8 cellular contexts compared by ENCODE assay signal in genomic region chr12:76029982-76030377, GRCh38. TPM values are rescaled to one million over a fixed set of nuclear protein-coding genes. Genes with fewer than 3 reads are reported as not detected.
A peak's percentile ranks its signal among the peaks of the same experiment; 100 is the strongest.
DNase-seq lines count a peak whose midpoint lies in the region; ATAC-seq and TF ChIP-seq lines count a peak whose summit lies in the region.

No MANE protein-coding gene starts in this region.

- intact Hi-C loops in Panc1 (cut with micrococcal nuclease; ENCODE audit: unreplicated experiment) (loop anchor here (5.0 to 10.0 kb wide), 3 partner anchors 115 to 518 kb away; partner anchors contain the start of gene KRR1), colonic mucosa (cut with DNase I) (loop anchor here (10.0 kb wide), 1 partner anchor 205 kb away; no protein-coding TSS in a partner anchor), vagina (cut with DNase I) (no loop called here)

- ATAC-seq in Panc1 (no peak), HG02678 (IDR thresholded peaks at IDR 0.05; ENCODE audit: unreplicated experiment) (no peak)

- no peak for DNase-seq in T-helper 1 cell
- no peak for DNase-seq in Panc1 (ENCODE audit: low read depth, low spot score)
- DNase-seq in colonic mucosa = no peak
- DNase-seq in vagina (ENCODE audit: extremely low spot score in 2 of 2) = no peak
- DNase-seq in cerebellar nuclear complex (lab: John Stamatoyannopoulos, UW) = no peak

- H3K9me3 Mint-ChIP-seq in T-helper 1 cell treated with Interleukin-12 subunit alpha and Interleukin-12 subunit beta and Interleukin-4 antibody, amounts not matched to agents 30 μg/mL and 1 μg/mL, for 36 hours = no peaks in the 10 kb centered on the region

- POLR2A ChIA-PET in Panc1 (lab: Charles Lee) = interaction anchor here (0.6 to 0.9 kb wide), 2 partner anchors 50 to 317 kb away, joined by 3 read pairs; no protein-coding TSS in a partner anchor

- in situ Hi-C loops in Panc1 (cut with HindIII; ENCODE audit: low pct_unique_long_range_greater_than_20kb, low sequenced_read_pairs) = no loop called here

- peaks cover 38% of the 10 kb centered on the region for H3K36me3 Mint-ChIP-seq in T-helper 1 cell treated with Interleukin-12 subunit alpha and Interleukin-12 subunit beta and Interleukin-4 antibody, amounts not matched to agents 30 μg/mL and 1 μg/mL, for 36 hours (ENCODE audit: low read depth)

- H3K9me3 ChIP-seq in Panc1 (ENCODE audit: control insufficient read depth, insufficient read depth, low read depth, low read length) (no peaks in the 10 kb centered on the region), colonic mucosa (no peaks in the 10 kb centered on the region), mucosa of rectum (ENCODE audit: control insufficient read depth in 2 of 2, low read length in 2 of 2) (no peaks in the 10 kb centered on the region), vagina (no peaks in the 10 kb centered on the region)

- H3K36me3 ChIP-seq in Panc1 (ENCODE audit: control insufficient read depth, insufficient read depth, low read length) (peaks cover 26% of the 10 kb centered on the region), colonic mucosa (no peaks in the 10 kb centered on the region), mucosa of rectum (ENCODE audit: control insufficient read depth in 2 of 2, insufficient read depth in 2 of 2, low read length in 2 of 2) (no peaks in the 10 kb centered on the region), vagina (no peaks in the 10 kb centered on the region)

- H3K27ac ChIP-seq in Panc1 (ENCODE audit: low read length) (peak overlapping the region; percentile 100), colonic mucosa (peak overlapping the region; percentile 34), mucosa of rectum (ENCODE audit: low read depth in 2 of 2, low read length in 2 of 2) (peak overlapping the region; percentile 80 to 91), vagina (peak overlapping the region; percentile 93)

- H3K9ac ChIP-seq in colonic mucosa (ENCODE audit: low read depth in 2 of 2, low read length in 2 of 2) (peak overlapping the region; percentile 74 to 81), mucosa of rectum (ENCODE audit: low read depth in 1 of 2, low read length in 2 of 2) (peak overlapping the region; percentile 62 to 76)

- H3K4me1 ChIP-seq in Panc1 (ENCODE audit: control insufficient read depth, insufficient read depth, low read length) = peaks cover 39% of the 10 kb centered on the region
- no peaks in the 10 kb centered on the region for H3K4me1 ChIP-seq in colonic mucosa
- H3K4me1 ChIP-seq in mucosa of rectum (ENCODE audit: control insufficient read depth in 2 of 2, insufficient read depth in 2 of 2, low read length in 2 of 2) = peaks cover 11 to 14% of the 10 kb centered on the region in 2 donors
- H3K4me1 ChIP-seq in vagina = peaks cover 46% of the 10 kb centered on the region

- peak overlapping the region; percentile 98 for H3K27ac Mint-ChIP-seq in T-helper 1 cell treated with Interleukin-12 subunit alpha and Interleukin-12 subunit beta and Interleukin-4 antibody, amounts not matched to agents 30 μg/mL and 1 μg/mL, for 36 hours

- H3K27me3 Mint-ChIP-seq in T-helper 1 cell treated with Interleukin-12 subunit alpha and Interleukin-12 subunit beta and Interleukin-4 antibody, amounts not matched to agents 30 μg/mL and 1 μg/mL, for 36 hours (ENCODE audit: low read depth) = peaks cover 6% of the 10 kb centered on the region

- H3K27me3 ChIP-seq in Panc1 (ENCODE audit: control insufficient read depth, insufficient read depth, low read length) = no peaks in the 10 kb centered on the region
- H3K27me3 ChIP-seq in colonic mucosa = no peaks in the 10 kb centered on the region
- H3K27me3 ChIP-seq in mucosa of rectum (ENCODE audit: control insufficient read depth in 2 of 2, insufficient read depth in 2 of 2, low read length in 2 of 2) = peaks cover 3 to 6% of the 10 kb centered on the region in 2 donors
- H3K27me3 ChIP-seq in vagina = no peaks in the 10 kb centered on the region

- H3K4me3 ChIP-seq in Panc1 (ENCODE audit: low read depth in 2 of 2, low read length in 2 of 2) (peak overlapping the region; percentile 79 to 93), colonic mucosa (peak overlapping the region; percentile 61), mucosa of rectum (ENCODE audit: low read length in 2 of 2) (peak overlapping the region; percentile 83 to 89), vagina (peak overlapping the region; percentile 60 to 66)

- no peak for TF ChIP-seq POLR2A in vagina (IDR thresholded peaks at IDR 0.05)

- no TSS peak for BruUV-seq in Panc1 (replicated peaks; lab: Mats Ljungman, UMichigan)

- peaks cover 46% of the 10 kb centered on the region for H3K4me1 Mint-ChIP-seq in T-helper 1 cell treated with Interleukin-12 subunit alpha and Interleukin-12 subunit beta and Interleukin-4 antibody, amounts not matched to agents 30 μg/mL and 1 μg/mL, for 36 hours (ENCODE audit: low read depth)

- H3K4me3 Mint-ChIP-seq in T-helper 1 cell treated with Interleukin-12 subunit alpha and Interleukin-12 subunit beta and Interleukin-4 antibody, amounts not matched to agents 30 μg/mL and 1 μg/mL, for 36 hours = peak overlapping the region; percentile 98

- CTCF ChIA-PET in Panc1 (lab: Charles Lee) = no interaction called here

- no peak for TF ChIP-seq CTCF in Panc1 (IDR thresholded peaks at IDR 0.05)
- TF ChIP-seq CTCF in colonic mucosa (IDR thresholded peaks at IDR 0.05) = no peak
- no peak for TF ChIP-seq CTCF in vagina (IDR thresholded peaks at IDR 0.05)

RNA-seq across cellular contexts. Expression of gene PHLDA1, which starts 1.6 kb away (rescaled TPM):
- total RNA-seq in Panc1 (2021; ENCODE audit: unreplicated experiment) (159 TPM), colonic mucosa (10 to 100 TPM in 1 of 2 donors, 1 to 10 TPM in 1; 5.7 to 10.4 TPM), vagina (40.3 TPM)
- polyA plus RNA-seq in Panc1 (2012; ENCODE audit: insufficient read length) = 124 TPM

RNA-seq across cellular contexts. Expression of gene NAP1L1, which starts 54.5 kb away (rescaled TPM):
- total RNA-seq in Panc1 (2021; ENCODE audit: unreplicated experiment) = 620 TPM
- polyA plus RNA-seq in Panc1 (2012; ENCODE audit: insufficient read length) = 300 TPM
- 100 to 1,000 TPM; 163 to 171 TPM for total RNA-seq in colonic mucosa
- total RNA-seq in vagina = 318 TPM

Comparison
In these comparisons a context has a peak if more than half of its experiments do, and no peak if none do; other contexts are left out.
1. H3K27ac ChIP-seq: peak in every context shown above with its lines; median percentile 100 in Panc1; 93 in vagina; 86 in mucosa of rectum; 34 in colonic mucosa.